ENCODE assay signal across 32 cellular contexts in genomic region chr20:39132511-39132910, GRCh38.
"Had no signal": no experiment of that assay in that cellular context is flagged by ENCODE, and none has a peak within 500 bp of the region (broad histone marks: within the 10 kb centered on the region; RNA-seq: fewer than 3 reads in every experiment).

No MANE protein-coding gene starts in this region.

- H3K4me1 ChIP-seq: adrenal gland, ascending aorta, body of pancreas, breast epithelium had no signal

- H3K27me3 ChIP-seq: ascending aorta, body of pancreas, brain microvascular endothelial cell, breast epithelium, cardiac muscle cell had no signal

- H3K4me3 ChIP-seq: adrenal gland, ascending aorta, body of pancreas, breast epithelium, cardiac muscle cell had no signal

- DNase-seq: activated effector memory CD4-positive, alpha-beta T cell treated with anti-CD3 and anti-CD28 coated beads, Interleukin-2, amount 50 U/mL, for 16 hours; activated effector memory CD4-positive, alpha-beta T cell treated with Interleukin-2 at 50 U/mL for 16 hours; activated gamma-delta T cell; activated gamma-delta T cell treated with Interleukin-2 at 50 U/mL for 16 hours; activated naive CD4-positive, alpha-beta T cell; activated naive CD4-positive, alpha-beta T cell treated with anti-CD3 and anti-CD28 coated beads for 36 hours; activated naive CD4-positive, alpha-beta T cell treated with anti-CD3 and anti-CD28 coated beads, Interleukin-2, amount 10 ng/mL, durations not matched to agents 7 days and 5 days; activated naive CD4-positive, alpha-beta T cell treated with anti-CD3 and anti-CD28 coated beads, Interleukin-2, amount 50 U/mL, for 16 hours; activated naive CD4-positive, alpha-beta T cell treated with Interleukin-2 at 50 U/mL for 16 hours; activated naive CD8-positive, alpha-beta T cell treated with anti-CD3 and anti-CD28 coated beads for 36 hours; activated naive CD8-positive, alpha-beta T cell treated with anti-CD3 and anti-CD28 coated beads, Interleukin-2, amount 10 ng/mL, durations not matched to agents 7 days and 5 days; activated naive CD8-positive, alpha-beta T cell treated with anti-CD3 and anti-CD28 coated beads, Interleukin-2, amount 50 U/mL, for 24 hours; activated T-cell treated with anti-CD3 and anti-CD28 coated beads, Interleukin-2, amount 50 U/mL, for 1 hour; activated T-cell treated with anti-CD3 and anti-CD28 coated beads, Interleukin-2, amount 50 U/mL, for 24 hours; activated T-cell treated with anti-CD3 and anti-CD28 coated beads, Interleukin-2, amount 50 U/mL, for 4 hours; activated T-cell treated with anti-CD3 and anti-CD28 coated beads, Interleukin-2, amount 50 U/mL, for 48 hours; activated T-cell treated with anti-CD3 and anti-CD28 coated beads, Interleukin-2, amount 50 U/mL, for 72 hours; adrenal gland; amniotic stem cell; amygdala; anterior cingulate cortex; aorta; body of pancreas; brain microvascular endothelial cell; caudate nucleus; central memory CD4-positive, alpha-beta T cell; cerebellar nuclear complex had no signal

- H3K27ac ChIP-seq: adrenal gland, ascending aorta, body of pancreas, brain microvascular endothelial cell, breast epithelium, cardiac muscle cell had no signal

- H3K36me3 ChIP-seq: adrenal gland, ascending aorta, brain microvascular endothelial cell, breast epithelium, cardiac muscle cell had no signal

- H3K9me3 ChIP-seq: adrenal gland, ascending aorta, body of pancreas, breast epithelium had no signal

- ATAC-seq: activated naive CD4-positive, alpha-beta T cell treated with anti-CD3 and anti-CD28 coated beads, Interleukin-2, amount 50 U/mL, for 72 hours; activated naive CD8-positive, alpha-beta T cell treated with anti-CD3 and anti-CD28 coated beads, Interleukin-2, amount 50 U/mL, for 24 hours; activated T-cell treated with anti-CD3 and anti-CD28 coated beads, Interleukin-2, amount 50 U/mL, for 4 hours; activated T-cell treated with anti-CD3 and anti-CD28 coated beads, Interleukin-2, amount 50 U/mL, for 72 hours; activated T-helper 17 cell treated with anti-CD3 and anti-CD28 coated beads, Interleukin-2, amount 50 U/mL, for 72 hours; body of pancreas had no signal
